30 cellular contexts compared by ENCODE assay signal in the genomic region with DNA sequence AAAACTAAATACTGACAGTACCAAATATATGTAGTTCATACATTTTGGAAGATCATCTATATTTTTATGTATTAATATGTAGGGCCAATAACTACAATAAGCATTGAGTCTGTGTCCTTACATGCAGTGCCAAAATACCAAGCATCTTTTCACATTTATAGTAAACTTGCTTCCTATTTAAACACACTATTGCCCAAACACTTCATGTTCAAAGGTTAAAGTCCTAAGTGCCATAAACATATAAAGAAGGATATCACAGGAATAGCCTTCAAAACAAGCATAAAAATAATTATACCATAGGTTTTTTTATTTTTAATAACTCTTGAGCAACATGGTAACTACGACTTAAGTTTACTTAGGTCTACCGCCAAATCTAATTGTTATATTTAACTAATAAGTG.
"Had no signal": no experiment of that assay in that cellular context is flagged by ENCODE, and none has a peak within 500 bp of the region (broad histone marks: within the 10 kb centered on the region; RNA-seq: fewer than 3 reads in every experiment).

No MANE protein-coding gene starts in this region.

- H3K27me3 ChIP-seq: adrenal gland, body of pancreas, colonic mucosa, esophagus muscularis mucosa, foreskin keratinocyte, gastrocnemius medialis had no signal

- H3K9me3 ChIP-seq: adrenal gland, body of pancreas, colonic mucosa, esophagus muscularis mucosa, gastrocnemius medialis had no signal

- H3K4me1 ChIP-seq: body of pancreas, colonic mucosa, esophagus muscularis mucosa, foreskin keratinocyte, gastrocnemius medialis had no signal

- H3K4me3 ChIP-seq: adrenal gland, body of pancreas, colonic mucosa, esophagus muscularis mucosa, gastrocnemius medialis had no signal

- FAIRE-seq: endometrium had no signal

- H3K27ac ChIP-seq: adrenal gland, body of pancreas, colonic mucosa, esophagus muscularis mucosa, foreskin keratinocyte, gastrocnemius medialis, WERI-Rb-1 had no signal

- DNase-seq: activated B cell treated with CpG ODN at 0.5 μM for 24 hours; activated CD4-positive, alpha-beta T cell treated with anti-CD3 and anti-CD28 coated beads for 48 hours; activated CD4-positive, alpha-beta T cell treated with anti-CD3 and anti-CD28 coated beads, Interleukin-2, amount 50 U/mL, for 1 hour; activated CD4-positive, alpha-beta T cell treated with anti-CD3 and anti-CD28 coated beads, Interleukin-2, amount 50 U/mL, for 48 hours; activated CD8-positive, alpha-beta memory T cell treated with anti-CD3 and anti-CD28 coated beads for 24 hours; activated CD8-positive, alpha-beta T cell treated with anti-CD3 and anti-CD28 coated beads for 36 hours; activated effector memory CD4-positive, alpha-beta T cell treated with anti-CD3 and anti-CD28 coated beads, Interleukin-2, amount 50 U/mL, for 16 hours; activated naive CD4-positive, alpha-beta T cell treated with anti-CD3 and anti-CD28 coated beads for 36 hours; activated naive CD8-positive, alpha-beta T cell treated with anti-CD3 and anti-CD28 coated beads for 36 hours; activated naive CD8-positive, alpha-beta T cell treated with anti-CD3 and anti-CD28 coated beads, Interleukin-2, amount 50 U/mL, for 24 hours; activated T-cell treated with anti-CD3 and anti-CD28 coated beads, Interleukin-2, amount 50 U/mL, for 1 hour; activated T-cell treated with anti-CD3 and anti-CD28 coated beads, Interleukin-2, amount 50 U/mL, for 48 hours; adrenal gland; amygdala; aorta; body of pancreas; caudate nucleus; colonic mucosa; effector CD8-positive, alpha-beta T cell; erythroblast; foreskin keratinocyte; gastrocnemius medialis; glutamatergic neuron; T-helper 1 cell; T-helper 17 cell; T1000; WERI-Rb-1 had no signal

- ATAC-seq: activated CD4-positive, CD25-positive, alpha-beta regulatory T cell treated with anti-CD3 and anti-CD28 coated beads, Interleukin-2, amount 50 U/mL, for 24 hours; activated CD8-positive, alpha-beta T cell treated with anti-CD3 and anti-CD28 coated beads for 36 hours; activated naive CD8-positive, alpha-beta T cell treated with anti-CD3 and anti-CD28 coated beads, Interleukin-2, amount 50 U/mL, for 24 hours; body of pancreas; foreskin keratinocyte; gastrocnemius medialis; T-helper 17 cell had no signal
